1 cellular context compared by ENCODE assay signal in the genomic region with DNA sequence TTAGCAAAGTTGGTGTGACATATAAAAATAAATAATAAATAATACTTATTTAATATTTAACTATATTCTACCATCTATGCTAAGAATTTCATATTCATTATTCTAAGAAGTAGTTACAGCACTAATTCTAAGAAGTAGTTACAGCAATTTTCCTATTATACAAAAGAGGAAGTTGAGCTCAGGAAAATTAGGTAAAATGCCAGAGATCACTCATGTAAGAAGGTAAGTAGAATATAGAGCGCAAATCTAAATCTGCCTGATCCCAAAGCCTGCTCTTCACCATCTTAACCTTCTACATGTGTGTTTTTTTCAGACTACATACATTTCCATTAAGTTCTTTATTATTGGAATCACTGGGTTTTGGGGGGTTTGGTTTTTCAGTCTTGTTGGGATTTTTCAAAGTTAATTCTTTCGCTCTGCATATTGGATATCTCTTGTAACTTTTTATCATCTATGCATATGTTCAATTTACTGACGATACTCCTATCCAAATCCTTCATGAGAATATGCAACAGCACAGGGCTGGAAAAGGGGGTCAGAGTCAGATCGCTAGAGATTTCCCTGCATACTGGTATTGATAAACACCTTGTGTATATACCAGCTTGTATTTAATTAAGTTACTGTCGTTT.
TF ChIP-seq lines count a peak whose summit lies in the region.

No MANE protein-coding gene starts in this region.

TF ChIP-seq in GM23338, 12 proteins besides CTCF, POLR2A, EP300 and RAD21 (continued from another document):
- TF ChIP-seq ZNF462 (CRISPR knock-in tag; IDR thresholded peaks at IDR 0.05) (no peak), REST (IDR thresholded peaks at IDR 0.05; ENCODE audit: unreplicated experiment) (no peak), CREB1 (CRISPR knock-in tag; IDR thresholded peaks at IDR 0.05; ENCODE audit: low read depth) (no peak), ZNF331 (CRISPR knock-in tag; IDR thresholded peaks at IDR 0.05; ENCODE audit: low read depth) (no peak), JUNB (IDR thresholded peaks at IDR 0.05; ENCODE audit: unreplicated experiment) (no peak), ZNF114 (CRISPR knock-in tag; IDR thresholded peaks at IDR 0.05) (no peak)
